ENCODE assay signal across 10 cellular contexts in the genomic region with DNA sequence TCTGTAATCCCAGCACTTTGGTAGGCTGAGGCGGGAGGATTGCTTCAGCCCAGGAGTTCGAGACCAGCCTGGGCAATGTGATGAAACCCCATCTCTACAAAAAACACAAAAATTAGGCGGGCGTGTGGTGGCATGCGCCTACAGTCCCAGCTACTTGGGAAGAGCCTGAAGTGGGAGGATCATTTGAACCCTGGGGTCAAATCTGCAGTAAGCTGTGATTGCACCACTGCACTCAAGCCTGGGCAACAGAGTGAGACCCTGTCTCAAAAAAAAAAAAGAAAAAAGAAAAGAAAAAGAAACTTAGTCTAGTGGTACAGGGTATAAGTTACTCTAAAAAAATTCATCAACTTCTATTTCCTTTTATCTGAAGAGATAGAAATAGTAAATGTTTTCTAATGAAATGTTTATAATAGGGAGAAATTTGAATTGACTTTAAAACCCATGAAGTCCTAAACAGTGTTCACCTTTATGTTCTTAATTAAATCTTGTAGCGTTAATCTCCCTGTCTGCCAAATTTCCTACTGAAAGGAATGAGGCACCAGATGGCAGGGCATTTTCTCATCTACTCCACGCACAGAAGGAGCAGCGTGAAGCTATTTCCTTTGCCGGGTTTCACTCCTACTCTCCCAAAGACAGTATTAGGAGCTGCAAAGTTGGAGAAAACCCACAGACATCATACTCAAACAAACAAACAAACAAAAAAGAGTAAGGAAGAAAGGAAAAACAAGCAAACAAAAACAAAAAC. TPM values are rescaled to one million over a fixed set of nuclear protein-coding genes. Genes with fewer than 3 reads are reported as not detected.
DNase-seq lines count a peak whose midpoint lies in the region; ATAC-seq and TF ChIP-seq lines count a peak whose summit lies in the region.
"Had no signal": no experiment of that assay in that cellular context is flagged by ENCODE, and none has a peak within 500 bp of the region (broad histone marks: within the 10 kb centered on the region; RNA-seq: fewer than 3 reads in every experiment).

No MANE protein-coding gene starts in this region.

- DNase-seq in GM12865 (ENCODE audit: low read depth) (no peak), Panc1 (ENCODE audit: low read depth, low spot score) (no peak), fibroblast of lung (ENCODE audit: low read depth in 2 of 2) (peak in 1 of 2 donors; percentile 7), COR-L47 (lab: John Stamatoyannopoulos, UW) (no peak), NCI-H526 (lab: John Stamatoyannopoulos, UW) (no peak)
- no peak for DNase-seq in activated CD4-positive, CD25-positive, alpha-beta regulatory T cell (lab: John Stamatoyannopoulos, UW)
- DNase-seq: NCI-H2107, upper lobe of right lung had no signal

- H3K79me2 ChIP-seq in ACC112 (ENCODE audit: control insufficient read depth, insufficient read depth, low read length, unreplicated experiment) (peaks cover 17% of the 10 kb centered on the region), fibroblast of lung (ENCODE audit: control insufficient read depth, insufficient read depth, low read length) (peaks cover 19% of the 10 kb centered on the region)

- intact Hi-C loops in Panc1 (cut with micrococcal nuclease; ENCODE audit: unreplicated experiment), result no loop called here

- H2AFZ ChIP-seq in ACC112 (ENCODE audit: low read length, unreplicated experiment) (no peak overlapping the region), fibroblast of lung (ENCODE audit: low read length) (peak overlapping the region; percentile 7)

- POLR2A ChIA-PET in Panc1 (lab: Charles Lee), result no interaction called here

- H3K4me3 ChIP-seq in ACC112 (ENCODE audit: low read depth, low read length) (peak overlapping the region; percentile 85), GM12865 (ENCODE audit: low read depth, low read length) (peak overlapping the region; percentile 82), Panc1 (ENCODE audit: low read depth in 2 of 2, low read length in 2 of 2) (peak overlapping the region; percentile 68 to 85), fibroblast of lung (replicated peaks in 1 of 4; ENCODE audit: control extremely low read depth in 1 of 4, insufficient read depth in 1 of 4, low read depth in 3 of 4, low read length in 4 of 4) (peak overlapping the region; percentile 8 to 39 (median 32))
- H3K4me3 ChIP-seq: upper lobe of right lung had no signal

- ATAC-seq in Panc1, result no peak
- ATAC-seq in GM19455 (IDR thresholded peaks at IDR 0.05; ENCODE audit: unreplicated experiment), result no peak
- ATAC-seq: upper lobe of right lung had no signal

- in situ Hi-C loops in Panc1 (cut with HindIII; ENCODE audit: low pct_unique_long_range_greater_than_20kb, low sequenced_read_pairs), result no loop called here

- peak overlapping the region; percentile 57 for H3K4me2 ChIP-seq in fibroblast of lung (ENCODE audit: extremely low read depth, insufficient read depth, low read length)

- H4K20me1 ChIP-seq in fibroblast of lung (ENCODE audit: control insufficient read depth, extremely low read depth, insufficient read depth, low read length), result no peaks in the 10 kb centered on the region

- H3K9me3 ChIP-seq in Panc1 (ENCODE audit: control insufficient read depth, insufficient read depth, low read depth, low read length), result no peaks in the 10 kb centered on the region
- no peaks in the 10 kb centered on the region for H3K9me3 ChIP-seq in fibroblast of lung (ENCODE audit: control insufficient read depth, insufficient read depth, low read depth, low read length)
- H3K9me3 ChIP-seq: upper lobe of right lung had no signal

- H3K27ac ChIP-seq in ACC112 (ENCODE audit: low read depth, low read length) (peak overlapping the region; percentile 81), Panc1 (ENCODE audit: low read length) (peak overlapping the region; percentile 76), fibroblast of lung (ENCODE audit: insufficient read depth, low read length) (peak overlapping the region; percentile 22)
- H3K27ac ChIP-seq: upper lobe of right lung had no signal

- CTCF ChIA-PET in Panc1 (lab: Charles Lee), result no interaction called here

- H3K36me3 ChIP-seq in ACC112 (ENCODE audit: insufficient read depth, low read length) (no peaks in the 10 kb centered on the region), Panc1 (ENCODE audit: control insufficient read depth, insufficient read depth, low read length) (peaks cover 4% of the 10 kb centered on the region; the same call in 1 of the 2 replicates), fibroblast of lung (ENCODE audit: control insufficient read depth, insufficient read depth, low read length) (no peaks in the 10 kb centered on the region)
- H3K36me3 ChIP-seq: upper lobe of right lung had no signal

- H3K27me3 ChIP-seq in ACC112 (ENCODE audit: insufficient read depth, low read length), result no peaks in the 10 kb centered on the region
- no peaks in the 10 kb centered on the region for H3K27me3 ChIP-seq in Panc1 (ENCODE audit: control insufficient read depth, insufficient read depth, low read length)
- H3K27me3 ChIP-seq in fibroblast of lung (ENCODE audit: control insufficient read depth, insufficient read depth, low read length), result no peaks in the 10 kb centered on the region
- H3K27me3 ChIP-seq: upper lobe of right lung had no signal

- H3K4me1 ChIP-seq in ACC112 (ENCODE audit: control insufficient read depth, insufficient read depth, low read length, unreplicated experiment) (peaks cover 11% of the 10 kb centered on the region), Panc1 (ENCODE audit: control insufficient read depth, insufficient read depth, low read length) (peaks cover 11% of the 10 kb centered on the region), fibroblast of lung (ENCODE audit: control insufficient read depth, extremely low read depth, insufficient read depth, low read length) (peaks cover 3% of the 10 kb centered on the region)

- BruUV-seq in Panc1 (replicated peaks; lab: Mats Ljungman, UMichigan), result no TSS peak

- H3K9ac ChIP-seq in fibroblast of lung (ENCODE audit: insufficient read depth, low read length), result no peak overlapping the region

- TF ChIP-seq CTCF in GM12865 (IDR thresholded peaks at IDR 0.05; ENCODE audit: insufficient read depth, low read depth, low read length, missing control alignments) (no peak), Panc1 (IDR thresholded peaks at IDR 0.05) (no peak), fibroblast of lung (conservative IDR thresholded peaks at IDR 0.05 in 1 of 2, IDR thresholded peaks at IDR 0.05 in 1 of 2; ENCODE audit: low read depth in 1 of 2, low read length in 2 of 2) (no peak)

RNA-seq across cellular contexts. Expression of a gene that starts 1.9 kb away (rescaled TPM):
- total RNA-seq in Panc1 (2021; ENCODE audit: unreplicated experiment) (97.8 TPM), fibroblast of lung (4.1 and 53.2 TPM in 2 replicates)
- polyA plus RNA-seq in Panc1 (2012; ENCODE audit: insufficient read length), result 42.4 TPM
- 70.6 and 180 TPM in 2 replicates for polyA plus RNA-seq in fibroblast of lung
- polyA plus RNA-seq in fibroblast of lung (2012), result 43.1 and 115 TPM in 2 replicates
- polyA minus RNA-seq in fibroblast of lung (ENCODE audit: low replicate concordance), result 57.7 and 83.7 TPM in 2 replicates

RNA-seq across cellular contexts. Expression of a gene that starts 8.2 kb away (rescaled TPM):
- total RNA-seq in Panc1 (2021; ENCODE audit: unreplicated experiment) (42.8 TPM), fibroblast of lung (9.5 and 13.9 TPM in 2 replicates)
- polyA plus RNA-seq in Panc1 (2012; ENCODE audit: insufficient read length), result 32.3 TPM
- polyA plus RNA-seq in fibroblast of lung, result 25.5 and 30.2 TPM in 2 replicates
- 23.2 and 24.6 TPM in 2 replicates for polyA plus RNA-seq in fibroblast of lung (2012)
- 2.5 and 16.2 TPM in 2 replicates for polyA minus RNA-seq in fibroblast of lung (ENCODE audit: low replicate concordance)

RNA-seq across cellular contexts. Expression of a gene that starts 23.4 kb away (rescaled TPM):
- total RNA-seq in Panc1 (2021; ENCODE audit: unreplicated experiment) (22.8 TPM), fibroblast of lung (27.1 and 29.3 TPM in 2 replicates)
- polyA plus RNA-seq in Panc1 (2012; ENCODE audit: insufficient read length), result 9.5 TPM
- polyA plus RNA-seq in fibroblast of lung, result 16.0 and 18.2 TPM in 2 replicates
- 7.9 and 10.2 TPM in 2 replicates for polyA plus RNA-seq in fibroblast of lung (2012)
- polyA minus RNA-seq in fibroblast of lung (ENCODE audit: low replicate concordance), result 9.3 and 10.4 TPM in 2 replicates

Comparison
In these comparisons a context has a peak if more than half of its experiments do, and no peak if none do; other contexts are left out.
1. H3K27ac ChIP-seq: peak in every context shown above with its lines; median percentile 81 in ACC112; 76 in Panc1; 22 in fibroblast of lung.
2. H3K4me3 ChIP-seq: peak in every context shown above with its lines; median percentile 85 in ACC112; 82 in GM12865; 76 in Panc1; 32 in fibroblast of lung.